ENCODE assay signal across 2 cellular contexts in the genomic region with DNA sequence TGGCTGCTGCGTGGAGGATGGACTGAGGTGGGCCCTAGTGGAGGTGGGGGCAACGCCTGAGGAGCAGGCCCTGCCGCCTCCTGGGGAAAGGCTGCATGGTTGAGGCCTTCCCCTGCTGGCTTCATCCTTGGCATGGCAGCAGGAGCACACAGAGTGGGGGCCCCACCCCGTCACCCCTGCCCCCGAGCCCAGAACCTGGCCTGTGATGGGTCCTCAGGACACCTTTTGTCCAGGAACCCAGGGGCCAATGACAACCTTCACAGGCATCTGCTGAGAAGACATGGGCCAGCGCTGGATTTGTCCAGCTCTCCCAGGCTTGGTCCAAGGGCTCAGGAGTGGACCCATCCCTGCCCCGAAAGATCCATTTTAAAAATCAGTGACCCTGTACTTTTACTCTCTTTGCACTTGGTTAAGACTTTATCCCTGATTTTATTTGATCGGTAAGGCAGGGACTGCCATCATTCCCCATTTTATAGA.
TF ChIP-seq lines count a peak whose summit lies in the region.

No MANE protein-coding gene starts in this region.

TF ChIP-seq in IMR-90, 13 proteins besides CTCF, POLR2A, EP300 and RAD21:
- no peak for TF ChIP-seq MAFK (IDR thresholded peaks at IDR 0.05; ENCODE audit: low read depth, low read length)
- TF ChIP-seq, protein P1, sequence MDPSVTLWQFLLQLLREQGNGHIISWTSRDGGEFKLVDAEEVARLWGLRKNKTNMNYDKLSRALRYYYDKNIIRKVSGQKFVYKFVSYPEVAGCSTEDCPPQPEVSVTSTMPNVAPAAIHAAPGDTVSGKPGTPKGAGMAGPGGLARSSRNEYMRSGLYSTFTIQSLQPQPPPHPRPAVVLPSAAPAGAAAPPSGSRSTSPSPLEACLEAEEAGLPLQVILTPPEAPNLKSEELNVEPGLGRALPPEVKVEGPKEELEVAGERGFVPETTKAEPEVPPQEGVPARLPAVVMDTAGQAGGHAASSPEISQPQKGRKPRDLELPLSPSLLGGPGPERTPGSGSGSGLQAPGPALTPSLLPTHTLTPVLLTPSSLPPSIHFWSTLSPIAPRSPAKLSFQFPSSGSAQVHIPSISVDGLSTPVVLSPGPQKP (IDR thresholded peaks at IDR 0.05; ENCODE audit: borderline replicate concordance, low read depth, low read length), result no peak
TF ChIP-seq in IMR-90: peak in this region for 0.

TF ChIP-seq in endothelial cell of umbilical vein, 7 proteins besides CTCF, POLR2A, EP300 and RAD21:
- TF ChIP-seq EZH2 (IDR thresholded peaks at IDR 0.05; ENCODE audit: borderline replicate concordance, low read depth, low read length, severe bottlenecking) (no peak), FOS (IDR thresholded peaks at IDR 0.05; ENCODE audit: borderline replicate concordance, insufficient read depth, low read length) (no peak), GATA2 (IDR thresholded peaks at IDR 0.05; ENCODE audit: insufficient read depth, insufficient read length, low read depth, low read length) (no peak), MAX (IDR thresholded peaks at IDR 0.05; ENCODE audit: insufficient read depth, insufficient read length) (no peak), POLR2AphosphoS5 (IDR thresholded peaks at IDR 0.05; ENCODE audit: insufficient read depth, low read depth, low read length) (no peak), JUN (IDR thresholded peaks at IDR 0.05; ENCODE audit: borderline replicate concordance, insufficient read depth, insufficient read length, low read depth) (no peak), MYC (IDR thresholded peaks at IDR 0.05; ENCODE audit: low read depth, low read length) (no peak)
